17 cellular contexts compared by ENCODE assay signal in genomic region chr11:78065239-78065638, GRCh38. TPM values are rescaled to one million over a fixed set of nuclear protein-coding genes. Genes with fewer than 3 reads are reported as not detected.
DNase-seq lines count a peak whose midpoint lies in the region; ATAC-seq, FAIRE-seq and TF ChIP-seq lines count a peak whose summit lies in the region.
"Had no signal": no experiment of that assay in that cellular context is flagged by ENCODE, and none has a peak within 500 bp of the region (broad histone marks: within the 10 kb centered on the region; RNA-seq: fewer than 3 reads in every experiment).

No MANE protein-coding gene starts in this region.

- no peaks in the 10 kb centered on the region for H3K27me3 ChIP-seq in liver (ENCODE audit: control insufficient read depth in 4 of 4, insufficient read depth in 4 of 4, low read length in 3 of 4)
- no peaks in the 10 kb centered on the region for H3K27me3 ChIP-seq in HepG2 (ENCODE audit: control insufficient read depth in 1 of 2, insufficient read depth in 2 of 2, low read length in 2 of 2)
- no peaks in the 10 kb centered on the region for H3K27me3 ChIP-seq in psoas muscle (ENCODE audit: insufficient read depth in 3 of 3, low read length in 2 of 3)
- H3K27me3 ChIP-seq in lower lobe of right lung (ENCODE audit: low read depth), result no peaks in the 10 kb centered on the region
- H3K27me3 ChIP-seq: BLaER1 treated with 17β-estradiol and CSF1 and Interleukin-3, amounts not matched to agents 10 nM and 100 nM had no signal

- TF ChIP-seq RAD21 in liver (IDR thresholded peaks at IDR 0.05) (no peak), HepG2 (CRISPR knock-in tag; IDR thresholded peaks at IDR 0.05) (no peak)

- intact Hi-C loops in HepG2 (cut with micrococcal nuclease; ENCODE audit: unreplicated experiment), result no loop called here
- intact Hi-C loops in kidney (cut with DNase I), result no loop called here
- intact Hi-C loops in psoas muscle (cut with DNase I), result no loop called here
- intact Hi-C loops in lower lobe of right lung (cut with DNase I), result no loop called here

- 39% methylated on average over 1 of the region's 1 CpG for whole genome bisulfite sequencing in liver
- 100% methylated on average over 1 of the region's 1 CpG for WGBS in HepG2 (ENCODE audit: low lambda C conversion rate)
- WGBS in psoas muscle, 3 donors, result 24 to 40% (median 38%) methylated on average over 1 of the region's 1 CpG

- no TSS peak for BruUV-seq in HepG2 (replicated peaks; lab: Mats Ljungman, UMichigan)

- no peak for ATAC-seq in HepG2
- no peak for ATAC-seq in psoas muscle
- ATAC-seq in GM21825 (IDR thresholded peaks at IDR 0.05; ENCODE audit: unreplicated experiment), result no peak
- ATAC-seq in lower lobe of right lung, result no peak

- no peak for TF ChIP-seq POLR2A in HepG2 (IDR thresholded peaks at IDR 0.05; ENCODE audit: insufficient read depth in 1 of 2, low read depth in 2 of 2, low read length in 2 of 2)

- H3K36me3 ChIP-seq in liver (ENCODE audit: control insufficient read depth in 4 of 4, insufficient read depth in 3 of 4, low read depth in 1 of 4, low read length in 3 of 4) (peaks cover 2 to 11% (median 6%) of the 10 kb centered on the region in 4 donors), HepG2 (replicated peaks in 1 of 2; ENCODE audit: control insufficient read depth in 1 of 2, insufficient read depth in 2 of 2, low read length in 2 of 2) (peaks cover 6 to 25% of the 10 kb centered on the region in 2 experiments), kidney (ENCODE audit: control insufficient read depth in 1 of 2, insufficient read depth in 2 of 2, low read length in 2 of 2) (peaks cover 7 to 8% of the 10 kb centered on the region in 2 donors), psoas muscle (ENCODE audit: insufficient read depth in 1 of 2, low read depth in 1 of 2) (peaks cover 0 to 32% of the 10 kb centered on the region in 2 donors), lower lobe of right lung (peaks cover 30% of the 10 kb centered on the region)

- in situ Hi-C loops in HepG2 (cut with HindIII; ENCODE audit: extremely low pct_ligation_motif_present, low pct_unique_long_range_greater_than_20kb), result no loop called here

- H3K79me2 ChIP-seq in HepG2 (ENCODE audit: insufficient read depth, low read length), result peaks cover 6% of the 10 kb centered on the region

- H3K4me3 ChIP-seq in liver (ENCODE audit: low read depth in 1 of 3, low read length in 3 of 3) (peak overlapping the region; percentile 50 to 76 (median 75)), HepG2 (replicated peaks in 1 of 3; ENCODE audit: insufficient read depth in 1 of 3, low read depth in 2 of 3, low read length in 3 of 3) (no peak overlapping the region), kidney (ENCODE audit: low read length in 2 of 2) (no peak overlapping the region), psoas muscle (peak overlapping the region; percentile 28), lower lobe of right lung (no peak overlapping the region)
- H3K4me3 ChIP-seq: BLaER1 treated with 17β-estradiol and CSF1 and Interleukin-3, amounts not matched to agents 10 nM and 100 nM had no signal

- peaks cover 8 to 54% (median 27%) of the 10 kb centered on the region in 4 donors for H3K4me1 ChIP-seq in liver (ENCODE audit: control insufficient read depth in 4 of 4, insufficient read depth in 4 of 4, low read length in 3 of 4)
- H3K4me1 ChIP-seq in HepG2 (ENCODE audit: insufficient read depth, low read length), result peaks cover 37% of the 10 kb centered on the region
- peaks cover 5 to 9% of the 10 kb centered on the region in 2 donors for H3K4me1 ChIP-seq in kidney (ENCODE audit: control insufficient read depth in 1 of 2, insufficient read depth in 1 of 2, low read depth in 1 of 2, low read length in 2 of 2)
- H3K4me1 ChIP-seq in psoas muscle, result peaks cover 45% of the 10 kb centered on the region
- no peaks in the 10 kb centered on the region for H3K4me1 ChIP-seq in lower lobe of right lung

- no peaks in the 10 kb centered on the region for H4K20me1 ChIP-seq in HepG2 (ENCODE audit: insufficient read depth, low read length)

- CTCF ChIA-PET in HepG2 (lab: Yijun Ruan, JAX; ENCODE audit: low intra/inter-chr PET ratio, low total read pairs), result no interaction called here

- no peak for TF ChIP-seq CTCF in liver (IDR thresholded peaks at IDR 0.05; ENCODE audit: low read depth, low read length, missing input control)
- no peak for TF ChIP-seq CTCF in HepG2 (CRISPR knock-in tag; IDR thresholded peaks at IDR 0.05)
- TF ChIP-seq CTCF in kidney (IDR thresholded peaks at IDR 0.05; ENCODE audit: borderline replicate concordance, extremely low read depth, insufficient read depth), result no peak
- no peak for TF ChIP-seq CTCF in psoas muscle (IDR thresholded peaks at IDR 0.05)
- no peak for TF ChIP-seq CTCF in lower lobe of right lung (IDR thresholded peaks at IDR 0.05)

- TF ChIP-seq EP300 in HepG2 (IDR thresholded peaks at IDR 0.05; ENCODE audit: low read depth in 2 of 2, low read length in 2 of 2) (no peak), HepG2 (CRISPR knock-in tag; IDR thresholded peaks at IDR 0.05; ENCODE audit: borderline replicate concordance) (no peak)

- DNase-seq in HepG2 (ENCODE audit: low spot score) (no peak), kidney (peak; percentile 7), psoas muscle (no peak), NCI-H1930 (lab: John Stamatoyannopoulos, UW) (no peak), lower lobe of right lung (no peak)
- DNase-seq: ACHN; Calu3; CD4-positive, CD25-positive, alpha-beta regulatory T cell; DMS 273 treated with DMSO at 0.1 percent for 48 hours; GOT3; H9 had no signal

- H3K9ac ChIP-seq in liver (ENCODE audit: low read depth in 1 of 2, low read length in 2 of 2) (peak overlapping the region; percentile 68 to 70), HepG2 (ENCODE audit: insufficient read depth, low read depth, low read length) (no peak overlapping the region), kidney (ENCODE audit: low read length in 2 of 2) (no peak overlapping the region)
- H3K9ac ChIP-seq: BLaER1 treated with 17β-estradiol and CSF1 and Interleukin-3, amounts not matched to agents 10 nM and 100 nM had no signal

- no peak overlapping the region for H2AFZ ChIP-seq in HepG2 (ENCODE audit: low read length)

- H3K27ac ChIP-seq in liver (ENCODE audit: low read depth in 1 of 2, low read length in 2 of 2) (peak overlapping the region; percentile 54 to 65), HepG2 (ENCODE audit: extremely low read length, insufficient read depth, low read length) (no peak overlapping the region), kidney (ENCODE audit: low read depth in 2 of 2, low read length in 2 of 2) (no peak overlapping the region), psoas muscle (peak overlapping the region; percentile 43), lower lobe of right lung (no peak overlapping the region)
- H3K27ac ChIP-seq: BLaER1 treated with 17β-estradiol and CSF1 and Interleukin-3, amounts not matched to agents 10 nM and 100 nM had no signal

- no peak overlapping the region for H3K4me2 ChIP-seq in HepG2 (ENCODE audit: low read depth, low read length)
- H3K4me2 ChIP-seq: BLaER1 treated with 17β-estradiol and CSF1 and Interleukin-3, amounts not matched to agents 10 nM and 100 nM had no signal

- POLR2A ChIA-PET in HepG2 (lab: Yijun Ruan, JAX), result interaction anchor here (0.8 kb wide), 1 partner anchor 19 kb away, joined by 3 read pairs; no protein-coding TSS in a partner anchor

- no peak for FAIRE-seq in HepG2 (lab: Jason Lieb, UNC)
- FAIRE-seq in kidney (lab: Jason Lieb, UNC), result no peak
- FAIRE-seq: GM12891 had no signal

- H3K9me3 ChIP-seq in liver (ENCODE audit: control insufficient read depth in 4 of 4, low read length in 3 of 4) (no peaks in the 10 kb centered on the region), HepG2 (ENCODE audit: low read length) (no peaks in the 10 kb centered on the region), kidney (ENCODE audit: control insufficient read depth in 1 of 2, low read length in 2 of 2) (no peaks in the 10 kb centered on the region), psoas muscle (no peaks in the 10 kb centered on the region), lower lobe of right lung (no peaks in the 10 kb centered on the region)
- H3K9me3 ChIP-seq: BLaER1 treated with 17β-estradiol and CSF1 and Interleukin-3, amounts not matched to agents 10 nM and 100 nM had no signal

RNA-seq across cellular contexts. Expression of gene THRSP, which starts 1.6 kb away (rescaled TPM):
- 10 to 100 TPM in 1 of 2 donors, not detected in 1; 30.9 TPM for total RNA-seq in liver
- 10 to 100 TPM; 51.1 to 90.1 TPM for polyA plus RNA-seq in liver
- total RNA-seq in HepG2 (2016; rRNA removed; fragmentation: Illumina TruSeq; extraction: Trizol), result 0.13 TPM in 1 of 2 replicates, not detected in the other
- not detected in 2 replicates for total RNA-seq in HepG2 (2016; cell fraction: cytosol; rRNA removed; fragmentation: Illumina TruSeq; extraction: Trizol; ENCODE audit: low read depth)
- not detected in 2 replicates for total RNA-seq in HepG2 (2016; cell fraction: insoluble cytoplasmic fraction; rRNA removed; fragmentation: Illumina TruSeq; extraction: Trizol)
- not detected in 2 replicates for total RNA-seq in HepG2 (2016; cell fraction: membrane; rRNA removed; fragmentation: Illumina TruSeq; extraction: Trizol)
- 0.34 TPM in 1 of 2 replicates, not detected in the other for total RNA-seq in HepG2 (2016; cell fraction: nucleus; rRNA removed; fragmentation: Illumina TruSeq; extraction: Trizol)
- 0.48 and 0.58 TPM in 2 replicates for polyA plus RNA-seq in HepG2 (2011; rRNA removed)
- 0.35 and 0.43 TPM in 2 replicates for polyA plus RNA-seq in HepG2 (2011; cell fraction: cytosol; rRNA removed)
- polyA plus RNA-seq in HepG2 (2011; cell fraction: nucleus; rRNA removed), result 0.61 and 0.71 TPM in 2 replicates
- polyA plus RNA-seq in HepG2 (2012), result 0.13 and 0.20 TPM in 2 replicates
- polyA plus RNA-seq in HepG2 (2016; cell fraction: cytosol; fragmentation: Illumina TruSeq; extraction: Trizol; ENCODE audit: low read depth), result not detected in 2 replicates
- polyA plus RNA-seq in HepG2 (2016; cell fraction: insoluble cytoplasmic fraction; fragmentation: Illumina TruSeq; extraction: Trizol; ENCODE audit: low read depth), result not detected in 2 replicates
- not detected in 2 replicates for polyA plus RNA-seq in HepG2 (2016; cell fraction: membrane; fragmentation: Illumina TruSeq; extraction: Trizol; ENCODE audit: low read depth)
- polyA plus RNA-seq in HepG2 (2016; cell fraction: nucleus; fragmentation: Illumina TruSeq; extraction: Trizol; ENCODE audit: insufficient read depth, low read depth), result 0.41 TPM in 1 of 2 replicates, not detected in the other
- 0.86 TPM in 1 of 2 replicates, not detected in the other for polyA minus RNA-seq in HepG2 (2011; rRNA and poly(A)+ RNA removed; ENCODE audit: low replicate concordance)
- not detected in 2 replicates for polyA minus RNA-seq in HepG2 (2011; cell fraction: cytosol; rRNA and poly(A)+ RNA removed)
- 0.64 TPM in 1 of 2 replicates, not detected in the other for polyA minus RNA-seq in HepG2 (2011; cell fraction: nucleus; rRNA and poly(A)+ RNA removed)
- total RNA-seq in kidney, result not detected
- polyA plus RNA-seq in kidney (ENCODE audit: insufficient read depth, low read depth, low replicate concordance), result 6.4 TPM
- 1 to 10 TPM in 2 of 4 donors, under 1 TPM in 2; 0.24 to 5.6 (median 1.6) TPM for total RNA-seq in psoas muscle
- polyA plus RNA-seq in psoas muscle, result 1 to 10 TPM in 2 of 3 donors, under 1 TPM in 1; 0.61 to 7.2 (median 2.2) TPM
- total RNA-seq in lower lobe of right lung, result not detected
- total RNA-seq: A172; Calu3; CD4-positive, CD25-positive, alpha-beta regulatory T cell; Daoy; H9 had no signal

RNA-seq across cellular contexts. Expression of gene NDUFC2, which starts 14.4 kb away (rescaled TPM):
- total RNA-seq in liver (100 to 1,000 TPM in 1 of 2 donors, 10 to 100 TPM in 1; 86.9 to 142 TPM), HepG2 (2016; rRNA removed; fragmentation: Illumina TruSeq; extraction: Trizol) (312 and 363 TPM in 2 replicates), kidney (166 TPM), psoas muscle (100 to 1,000 TPM; 223 to 309 (median 252) TPM), lower lobe of right lung (130 TPM)
- polyA plus RNA-seq in liver (100 to 1,000 TPM; 256 to 783 TPM), HepG2 (2011; rRNA removed) (220 and 256 TPM in 2 replicates), kidney (ENCODE audit: insufficient read depth, low read depth, low replicate concordance) (457 TPM), psoas muscle (100 to 1,000 TPM; 224 to 350 (median 264) TPM)
- total RNA-seq in HepG2 (2016; cell fraction: cytosol; rRNA removed; fragmentation: Illumina TruSeq; extraction: Trizol; ENCODE audit: low read depth), result 93.1 and 138 TPM in 2 replicates
- total RNA-seq in HepG2 (2016; cell fraction: insoluble cytoplasmic fraction; rRNA removed; fragmentation: Illumina TruSeq; extraction: Trizol), result 330 and 377 TPM in 2 replicates
- total RNA-seq in HepG2 (2016; cell fraction: membrane; rRNA removed; fragmentation: Illumina TruSeq; extraction: Trizol), result 90.9 and 140 TPM in 2 replicates
- 278 and 315 TPM in 2 replicates for total RNA-seq in HepG2 (2016; cell fraction: nucleus; rRNA removed; fragmentation: Illumina TruSeq; extraction: Trizol)
- 307 and 524 TPM in 2 replicates for polyA plus RNA-seq in HepG2 (2011; cell fraction: cytosol; rRNA removed)
- polyA plus RNA-seq in HepG2 (2011; cell fraction: nucleus; rRNA removed), result 91.7 and 102 TPM in 2 replicates
- polyA plus RNA-seq in HepG2 (2012), result 411 and 581 TPM in 2 replicates
- polyA plus RNA-seq in HepG2 (2016; cell fraction: cytosol; fragmentation: Illumina TruSeq; extraction: Trizol; ENCODE audit: low read depth), result 163 and 221 TPM in 2 replicates
- polyA plus RNA-seq in HepG2 (2016; cell fraction: insoluble cytoplasmic fraction; fragmentation: Illumina TruSeq; extraction: Trizol; ENCODE audit: low read depth), result 491 and 517 TPM in 2 replicates
- polyA plus RNA-seq in HepG2 (2016; cell fraction: membrane; fragmentation: Illumina TruSeq; extraction: Trizol; ENCODE audit: low read depth), result 170 and 204 TPM in 2 replicates
- polyA plus RNA-seq in HepG2 (2016; cell fraction: nucleus; fragmentation: Illumina TruSeq; extraction: Trizol; ENCODE audit: insufficient read depth, low read depth), result 572 and 587 TPM in 2 replicates
- polyA minus RNA-seq in HepG2 (2011; rRNA and poly(A)+ RNA removed; ENCODE audit: low replicate concordance), result 103 and 165 TPM in 2 replicates
- 108 and 131 TPM in 2 replicates for polyA minus RNA-seq in HepG2 (2011; cell fraction: cytosol; rRNA and poly(A)+ RNA removed)
- 63.0 and 77.8 TPM in 2 replicates for polyA minus RNA-seq in HepG2 (2011; cell fraction: nucleus; rRNA and poly(A)+ RNA removed)

RNA-seq across cellular contexts. Expression of gene KCTD14, which starts 42.2 kb away (rescaled TPM):
- total RNA-seq in liver, result 1 to 10 TPM in 1 of 2 donors, under 1 TPM in 1; 0.70 to 6.2 TPM
- 1 to 10 TPM; 7.2 to 7.3 TPM for polyA plus RNA-seq in liver
- 10.3 and 15.3 TPM in 2 replicates for total RNA-seq in HepG2 (2016; rRNA removed; fragmentation: Illumina TruSeq; extraction: Trizol)
- total RNA-seq in HepG2 (2016; cell fraction: cytosol; rRNA removed; fragmentation: Illumina TruSeq; extraction: Trizol; ENCODE audit: low read depth), result 2.4 and 3.4 TPM in 2 replicates
- 9.9 and 15.5 TPM in 2 replicates for total RNA-seq in HepG2 (2016; cell fraction: insoluble cytoplasmic fraction; rRNA removed; fragmentation: Illumina TruSeq; extraction: Trizol)
- 5.3 TPM in 2 replicates for total RNA-seq in HepG2 (2016; cell fraction: membrane; rRNA removed; fragmentation: Illumina TruSeq; extraction: Trizol)
- 4.4 and 4.9 TPM in 2 replicates for total RNA-seq in HepG2 (2016; cell fraction: nucleus; rRNA removed; fragmentation: Illumina TruSeq; extraction: Trizol)
- 12.6 and 15.6 TPM in 2 replicates for polyA plus RNA-seq in HepG2 (2011; rRNA removed)
- polyA plus RNA-seq in HepG2 (2011; cell fraction: cytosol; rRNA removed), result 13.0 and 14.4 TPM in 2 replicates
- 3.1 and 4.4 TPM in 2 replicates for polyA plus RNA-seq in HepG2 (2011; cell fraction: nucleus; rRNA removed)
- 11.1 and 12.1 TPM in 2 replicates for polyA plus RNA-seq in HepG2 (2012)
- 2.7 and 2.8 TPM in 2 replicates for polyA plus RNA-seq in HepG2 (2016; cell fraction: cytosol; fragmentation: Illumina TruSeq; extraction: Trizol; ENCODE audit: low read depth)
- polyA plus RNA-seq in HepG2 (2016; cell fraction: insoluble cytoplasmic fraction; fragmentation: Illumina TruSeq; extraction: Trizol; ENCODE audit: low read depth), result 25.7 and 26.4 TPM in 2 replicates
- polyA plus RNA-seq in HepG2 (2016; cell fraction: membrane; fragmentation: Illumina TruSeq; extraction: Trizol; ENCODE audit: low read depth), result 5.3 and 5.6 TPM in 2 replicates
- polyA plus RNA-seq in HepG2 (2016; cell fraction: nucleus; fragmentation: Illumina TruSeq; extraction: Trizol; ENCODE audit: insufficient read depth, low read depth), result 6.9 and 9.0 TPM in 2 replicates
- 0.12 and 17.7 TPM in 2 replicates for polyA minus RNA-seq in HepG2 (2011; rRNA and poly(A)+ RNA removed; ENCODE audit: low replicate concordance)
- 7.1 and 7.4 TPM in 2 replicates for polyA minus RNA-seq in HepG2 (2011; cell fraction: cytosol; rRNA and poly(A)+ RNA removed)
- polyA minus RNA-seq in HepG2 (2011; cell fraction: nucleus; rRNA and poly(A)+ RNA removed), result 2.3 and 5.1 TPM in 2 replicates
- 13.7 TPM for total RNA-seq in kidney
- 14.8 TPM for polyA plus RNA-seq in kidney (ENCODE audit: insufficient read depth, low read depth, low replicate concordance)
- total RNA-seq in psoas muscle, result under 1 TPM in 2 of 4 donors, not detected in 2; 0.18 to 0.32 TPM
- under 1 TPM; 0.12 to 0.27 (median 0.18) TPM for polyA plus RNA-seq in psoas muscle
- total RNA-seq in lower lobe of right lung, result 12.3 TPM
- total RNA-seq: CD4-positive, CD25-positive, alpha-beta regulatory T cell had no signal

Comparison
In these comparisons a context has a peak if more than half of its experiments do, and no peak if none do; other contexts are left out.
1. H3K27ac ChIP-seq: peak in liver (2 of 2) and psoas muscle (single experiment); none in HepG2 (single experiment), kidney (0 of 2) and lower lobe of right lung (single experiment).
2. H3K4me3 ChIP-seq: peak in liver (3 of 3) and psoas muscle (single experiment); none in HepG2 (0 of 3), kidney (0 of 2) and lower lobe of right lung (single experiment).
3. H3K9ac ChIP-seq: peak in liver (2 of 2); none in HepG2 (single experiment) and kidney (0 of 2).